ENCODE assay signal across 27 cellular contexts in the genomic region with DNA sequence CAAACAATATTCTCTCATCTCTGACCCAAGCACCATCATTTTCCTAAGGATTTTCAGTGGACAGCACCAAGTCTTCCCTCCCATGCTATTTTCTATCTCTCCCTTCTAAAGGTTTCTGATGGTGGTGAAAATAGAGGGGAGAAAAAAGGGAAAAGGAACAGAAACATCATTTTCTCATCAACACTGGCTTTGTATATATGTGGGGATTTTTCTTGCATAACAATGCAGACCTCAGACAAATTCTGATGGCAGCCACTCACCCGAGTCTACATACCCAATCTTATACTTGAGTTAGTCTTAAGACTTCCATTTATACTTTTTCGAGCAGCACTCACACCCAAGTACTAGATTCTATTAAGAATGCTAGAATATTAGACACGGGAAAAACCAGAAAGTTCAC.
"Had no signal": no experiment of that assay in that cellular context is flagged by ENCODE, and none has a peak within 500 bp of the region (broad histone marks: within the 10 kb centered on the region; RNA-seq: fewer than 3 reads in every experiment).

No MANE protein-coding gene starts in this region.

- FAIRE-seq: bronchial epithelial cell, colon, endometrium had no signal

- DNase-seq: activated CD4-positive, alpha-beta T cell treated with anti-CD3 and anti-CD28 coated beads, Interleukin-2, amount 50 U/mL, for 1 hour; activated naive CD4-positive, alpha-beta T cell; activated T-cell treated with anti-CD3 and anti-CD28 coated beads for 4 hours; anterior cingulate cortex; dermis blood vessel endothelial cell; effector CD8-positive, alpha-beta T cell; esophagus squamous epithelium; foreskin melanocyte; heart right ventricle; midbrain; naive thymus-derived CD8-positive, alpha-beta T cell; stimulated activated naive CD4-positive, alpha-beta T cell treated with Interleukin-2 at 50 U/mL for 16 hours; T-helper 17 cell; T1000; testis; transverse colon had no signal

- H3K27me3 ChIP-seq: esophagus squamous epithelium, heart right ventricle, right atrium auricular region, testis, transverse colon had no signal

- H3K4me1 Mint-ChIP-seq: naive thymus-derived CD8-positive, alpha-beta T cell; WTC11 had no signal

- H3K4me3 ChIP-seq: esophagus squamous epithelium, heart right ventricle, right atrium auricular region, smooth muscle cell, testis, transverse colon had no signal

- H3K27ac Mint-ChIP-seq: activated CD8-positive, alpha-beta T cell treated with anti-CD3 and anti-CD28 coated beads for 36 hours; activated naive CD8-positive, alpha-beta T cell; activated T-cell treated with anti-CD3 and anti-CD28 coated beads, Interleukin-2, amount 50 U/mL, for 72 hours; naive thymus-derived CD8-positive, alpha-beta T cell; T-helper 17 cell; WTC11 had no signal

- H3K4me3 Mint-ChIP-seq: activated CD8-positive, alpha-beta T cell treated with anti-CD3 and anti-CD28 coated beads for 36 hours; activated naive CD8-positive, alpha-beta T cell; activated T-cell treated with anti-CD3 and anti-CD28 coated beads, Interleukin-2, amount 50 U/mL, for 72 hours; central memory CD8-positive, alpha-beta T cell; naive thymus-derived CD8-positive, alpha-beta T cell; T-helper 17 cell; WTC11 had no signal

- H3K27me3 Mint-ChIP-seq: activated naive CD8-positive, alpha-beta T cell; central memory CD8-positive, alpha-beta T cell had no signal

- H3K9me3 ChIP-seq: testis had no signal

- H3K36me3 ChIP-seq: esophagus squamous epithelium, heart right ventricle, right atrium auricular region, transverse colon had no signal

- H3K27ac ChIP-seq: epithelial cell of prostate, esophagus squamous epithelium, heart right ventricle, right atrium auricular region, testis, transverse colon had no signal

- ATAC-seq: heart right ventricle; naive thymus-derived CD8-positive, alpha-beta T cell; T-helper 17 cell; WTC11 had no signal

- H3K4me1 ChIP-seq: esophagus squamous epithelium, heart right ventricle, right atrium auricular region, testis, transverse colon had no signal

- H3K4me2 ChIP-seq: smooth muscle cell had no signal
